Comparison of ENCODE assay signal across 7 cellular contexts in genomic region chr4:159764343-159764952, GRCh38.
DNase-seq lines count a peak whose midpoint lies in the region; ATAC-seq and TF ChIP-seq lines count a peak whose summit lies in the region.

No MANE protein-coding gene starts in this region.

- BruUV-seq in Panc1 (replicated peaks; lab: Mats Ljungman, UMichigan): no TSS peak

- H3K27me3 ChIP-seq in Panc1 (ENCODE audit: control insufficient read depth, insufficient read depth, low read length): no peaks in the 10 kb centered on the region

- H3K9me3 ChIP-seq in Panc1 (ENCODE audit: control insufficient read depth, insufficient read depth, low read depth, low read length): no peaks in the 10 kb centered on the region

- no peaks in the 10 kb centered on the region for H3K4me1 ChIP-seq in Panc1 (ENCODE audit: control insufficient read depth, insufficient read depth, low read length)

- no peak overlapping the region for H3K27ac ChIP-seq in Panc1 (ENCODE audit: low read length)

- peak; percentile 14 for DNase-seq in GM10266 (ENCODE audit: extremely low spot score)
- DNase-seq in HS-27A (ENCODE audit: low read depth): peak; percentile 39
- no peak for DNase-seq in Panc1 (ENCODE audit: low read depth, low spot score)
- peak; percentile 40 to 61 for DNase-seq in erythroblast (lab: John Stamatoyannopoulos, UW)
- peak; percentile 80 for DNase-seq in pons (ENCODE audit: low spot score)
- DNase-seq in stimulated activated naive CD8-positive, alpha-beta T cell treated with anti-CD3 and anti-CD28 coated beads, Interleukin-15, Interleukin-2, amounts not matched to agents 100 U/mL and 50 U/mL, for 24 hours: no peak

- no peaks in the 10 kb centered on the region for H3K36me3 ChIP-seq in Panc1 (ENCODE audit: control insufficient read depth, insufficient read depth, low read length)

- intact Hi-C loops in Panc1 (cut with micrococcal nuclease; ENCODE audit: unreplicated experiment): no loop called here

- TF ChIP-seq CTCF in GM10266 (IDR thresholded peaks at IDR 0.05; ENCODE audit: control insufficient read depth, insufficient read depth, low read depth, missing control alignments) (peak; percentile 66), Panc1 (IDR thresholded peaks at IDR 0.05) (peak; percentile 48; the same call in 1 of the 2 replicates)

- CTCF ChIA-PET in Panc1 (lab: Charles Lee): interaction anchor here (0.6 kb wide), 1 partner anchor 1530 kb away, joined by 5 read pairs; no protein-coding TSS in a partner anchor

- POLR2A ChIA-PET in Panc1 (lab: Charles Lee): no interaction called here

- no peak overlapping the region for H3K4me3 ChIP-seq in Panc1 (ENCODE audit: low read depth in 2 of 2, low read length in 2 of 2)

- TF ChIP-seq POLR2A in erythroblast (IDR thresholded peaks at IDR 0.05; ENCODE audit: low read length): no peak

- ATAC-seq in GM21515 (IDR thresholded peaks at IDR 0.05; ENCODE audit: unreplicated experiment): peak; percentile 81
- ATAC-seq in Panc1: peak; percentile 83; the same call in 1 of the 2 replicates
- no peak for ATAC-seq in stimulated activated naive CD8-positive, alpha-beta T cell treated with anti-CD3 and anti-CD28 coated beads, Interleukin-15, Interleukin-2, amounts not matched to agents 100 U/mL and 50 U/mL, for 24 hours

- in situ Hi-C loops in Panc1 (cut with HindIII; ENCODE audit: low pct_unique_long_range_greater_than_20kb, low sequenced_read_pairs): no loop called here

Comparison
In these comparisons a context has a peak if more than half of its experiments do, and no peak if none do; other contexts are left out.
1. DNase-seq: peak in GM10266 (single experiment), HS-27A (single experiment), erythroblast (2 of 2) and pons (single experiment); none in Panc1 (single experiment) and stimulated activated naive CD8-positive, alpha-beta T cell treated with anti-CD3 and anti-CD28 coated beads, Interleukin-15, Interleukin-2, amounts not matched to agents 100 U/mL and 50 U/mL, for 24 hours (single experiment).